37 cellular contexts compared by ENCODE assay signal in genomic region chr7:158080899-158081445, GRCh38.
"Had no signal": no experiment of that assay in that cellular context is flagged by ENCODE, and none has a peak within 500 bp of the region (broad histone marks: within the 10 kb centered on the region; RNA-seq: fewer than 3 reads in every experiment).

No MANE protein-coding gene starts in this region.

- H3K4me1 ChIP-seq: adrenal gland, body of pancreas, breast epithelium had no signal

- H3K27ac ChIP-seq: adrenal gland, body of pancreas, breast epithelium, PC-9, RWPE1 had no signal

- H3K9me3 ChIP-seq: adrenal gland, body of pancreas, MG63 had no signal

- H3K4me3 ChIP-seq: adrenal gland, body of pancreas, breast epithelium, MG63, PC-9 had no signal

- FAIRE-seq: astrocyte, RCC 7860, TTC549 had no signal

- ATAC-seq: activated CD4-positive, alpha-beta T cell treated with anti-CD3 and anti-CD28 coated beads for 36 hours; activated CD4-positive, CD25-positive, alpha-beta regulatory T cell treated with anti-CD3 and anti-CD28 coated beads, Interleukin-2, amount 50 U/mL, for 24 hours; activated naive CD4-positive, alpha-beta T cell treated with anti-CD3 and anti-CD28 coated beads, Interleukin-2, amount 50 U/mL, for 72 hours; activated T-cell treated with anti-CD3 and anti-CD28 coated beads, Interleukin-2, amount 50 U/mL, for 4 hours; body of pancreas; Right ventricle myocardium inferior had no signal

- H3K27ac Mint-ChIP-seq: activated CD4-positive, alpha-beta T cell treated with anti-CD3 and anti-CD28 coated beads for 36 hours; activated CD4-positive, alpha-beta T cell treated with anti-CD3 and anti-CD28 coated beads, Interleukin-2, amount 10 ng/mL, durations not matched to agents 7 days and 5 days; activated naive CD4-positive, alpha-beta T cell treated with anti-CD3 and anti-CD28 coated beads for 36 hours; activated naive CD4-positive, alpha-beta T cell treated with anti-CD3 and anti-CD28 coated beads, Interleukin-2, amount 50 U/mL, for 72 hours; activated T-helper 1 cell treated with anti-CD3 and anti-CD28 coated beads, Interleukin-12 subunit alpha, Interleukin-12 subunit beta, Interleukin-2, Interleukin-4 antibody, amounts not matched to agents 30 ng/mL and 10 ng/mL and 1 ng/mL, durations not matched to agents 14 hours and 24 hours and 36 hours; IgD-negative memory B cell; T-helper 1 cell treated with Interleukin-12 subunit alpha and Interleukin-12 subunit beta and Interleukin-4 antibody, amounts not matched to agents 30 μg/mL and 1 μg/mL, for 36 hours; T-helper 2 cell treated with Interferon-gamma antibody and Interleukin-4, amounts not matched to agents 5 μg/mL and 100 μg/mL, for 36 hours had no signal

- DNase-seq: activated CD4-positive, alpha-beta T cell treated with anti-CD3 and anti-CD28 coated beads for 36 hours; activated CD4-positive, alpha-beta T cell treated with anti-CD3 and anti-CD28 coated beads, Interleukin-2, amount 10 ng/mL, durations not matched to agents 7 days and 5 days; activated CD4-positive, alpha-beta T cell treated with anti-CD3 and anti-CD28 coated beads, Interleukin-2, amount 50 U/mL, for 48 hours; activated CD8-positive, alpha-beta memory T cell treated with anti-CD3 and anti-CD28 coated beads, Interleukin-2, amount 50 U/mL, for 4 hours; activated gamma-delta T cell treated with Interleukin-2 at 50 U/mL for 16 hours; activated naive CD4-positive, alpha-beta T cell treated with anti-CD3 and anti-CD28 coated beads for 36 hours; activated T-cell treated with anti-CD3 and anti-CD28 coated beads for 4 hours; activated T-cell treated with anti-CD3 and anti-CD28 coated beads, Interleukin-2, amount 50 U/mL, for 4 hours; adrenal gland; Karpas-422; KBM-7; MG63; NCI-H1048; NCI-H1105 treated with DMSO at 0.1 percent for 48 hours; NCI-H1436 treated with DMSO at 0.1 percent for 48 hours; NCI-H1694 treated with DMSO at 0.1 percent for 48 hours; NCI-H2029; NCI-H2171; NCI-H510A; NCI-H526; NCI-H748 treated with DMSO at 0.1 percent for 48 hours; NK-92 treated with Interleukin-12 subunit alpha and Interleukin-12 subunit beta, amount 100 ng/mL, for 24 hours; PC-9; SIG-M5 had no signal

- H3K4me2 ChIP-seq: PC-9 had no signal

- H3K27me3 Mint-ChIP-seq: activated CD4-positive, alpha-beta T cell treated with anti-CD3 and anti-CD28 coated beads for 36 hours; activated CD4-positive, alpha-beta T cell treated with anti-CD3 and anti-CD28 coated beads, Interleukin-2, amount 10 ng/mL, durations not matched to agents 7 days and 5 days; IgD-negative memory B cell had no signal

- H3K9me3 Mint-ChIP-seq: activated naive CD4-positive, alpha-beta T cell treated with anti-CD3 and anti-CD28 coated beads for 36 hours had no signal

- H3K4me3 Mint-ChIP-seq: activated CD4-positive, alpha-beta T cell treated with anti-CD3 and anti-CD28 coated beads for 36 hours; activated CD4-positive, alpha-beta T cell treated with anti-CD3 and anti-CD28 coated beads, Interleukin-2, amount 10 ng/mL, durations not matched to agents 7 days and 5 days; activated naive CD4-positive, alpha-beta T cell treated with anti-CD3 and anti-CD28 coated beads for 36 hours; activated T-cell treated with anti-CD3 and anti-CD28 coated beads, Interleukin-2, amount 50 U/mL, for 4 hours; activated T-helper 1 cell treated with anti-CD3 and anti-CD28 coated beads, Interleukin-12 subunit alpha, Interleukin-12 subunit beta, Interleukin-2, Interleukin-4 antibody, amounts not matched to agents 30 ng/mL and 10 ng/mL and 1 ng/mL, durations not matched to agents 14 hours and 24 hours and 36 hours; IgD-negative memory B cell; T-helper 1 cell treated with Interleukin-12 subunit alpha and Interleukin-12 subunit beta and Interleukin-4 antibody, amounts not matched to agents 30 μg/mL and 1 μg/mL, for 36 hours; T-helper 2 cell treated with Interferon-gamma antibody and Interleukin-4, amounts not matched to agents 5 μg/mL and 100 μg/mL, for 36 hours had no signal

- H2AFZ ChIP-seq: PC-9 had no signal

- H3K4me1 Mint-ChIP-seq: activated CD4-positive, alpha-beta T cell treated with anti-CD3 and anti-CD28 coated beads for 36 hours; activated CD4-positive, alpha-beta T cell treated with anti-CD3 and anti-CD28 coated beads, Interleukin-2, amount 10 ng/mL, durations not matched to agents 7 days and 5 days had no signal

- H3K36me3 ChIP-seq: adrenal gland, breast epithelium, MG63 had no signal

- H3K27me3 ChIP-seq: adrenal gland, body of pancreas, MG63 had no signal
